In the genomic region with DNA sequence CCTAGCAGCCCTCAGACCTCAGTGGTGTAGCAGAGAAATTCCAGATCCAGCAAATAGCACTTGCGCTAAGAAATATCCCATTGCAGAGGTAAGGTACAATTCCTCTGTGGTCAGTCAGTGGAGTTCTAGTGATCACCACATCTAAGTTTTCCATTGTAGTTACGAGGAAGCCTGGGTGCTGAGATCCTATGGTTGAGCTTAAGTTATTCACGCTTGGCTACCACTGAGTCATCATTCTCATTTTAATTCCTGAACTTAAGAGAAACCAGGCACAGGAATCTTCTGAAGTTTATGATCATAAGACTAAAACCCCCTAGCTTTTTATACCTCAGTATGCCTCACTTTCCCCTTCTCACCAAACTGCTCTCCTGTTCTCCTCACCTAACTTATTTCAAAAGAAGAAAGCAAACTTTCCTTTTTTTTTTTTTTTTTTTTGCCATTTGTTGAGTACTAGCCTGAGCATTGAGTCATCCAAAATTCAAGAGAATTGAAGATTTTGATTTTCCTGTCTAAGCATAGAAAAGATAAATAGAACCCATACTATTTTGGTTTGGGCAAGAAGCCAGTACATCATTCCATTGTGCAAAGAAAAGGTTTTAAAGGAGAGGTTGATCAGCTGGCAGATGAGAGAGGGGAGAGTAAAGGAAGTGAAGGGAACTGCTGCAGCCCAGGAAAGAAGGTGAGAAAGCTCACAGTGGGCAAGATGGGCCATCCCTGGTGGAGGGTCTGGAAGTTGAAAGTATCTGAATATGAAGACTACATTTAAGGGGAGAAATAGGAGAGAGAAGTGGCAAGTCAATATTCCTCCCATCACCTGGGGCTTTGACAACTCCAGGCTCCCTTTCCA, we compare ENCODE assay signal across 16 cellular contexts. TPM values are rescaled to one million over a fixed set of nuclear protein-coding genes. Genes with fewer than 3 reads are reported as not detected.
DNase-seq lines count a peak whose midpoint lies in the region; ATAC-seq and TF ChIP-seq lines count a peak whose summit lies in the region.
"Had no signal": no experiment of that assay in that cellular context is flagged by ENCODE, and none has a peak within 500 bp of the region (broad histone marks: within the 10 kb centered on the region; RNA-seq: fewer than 3 reads in every experiment).

No MANE protein-coding gene starts in this region.

- H3K27ac ChIP-seq in HEK293 (ENCODE audit: extremely low read depth, low read depth, low read length) (no peak overlapping the region), foreskin keratinocyte (no peak overlapping the region), tibial nerve (no peak overlapping the region)
- H3K27ac ChIP-seq: sigmoid colon had no signal

- H3K4me3 ChIP-seq in HEK293 (ENCODE audit: low read depth, low read length) (no peak overlapping the region), tibial nerve (no peak overlapping the region)
- H3K4me3 ChIP-seq: sigmoid colon had no signal

- H3K27me3 ChIP-seq in foreskin keratinocyte (no peaks in the 10 kb centered on the region), tibial nerve (no peaks in the 10 kb centered on the region)
- H3K27me3 ChIP-seq: sigmoid colon had no signal

- DNase-seq in A172 (ENCODE audit: low spot score) (peak; percentile 35), foreskin keratinocyte (peak; percentile 54 to 76), tibial nerve (ENCODE audit: low spot score in 2 of 2) (no peak), hypothalamus (lab: John Stamatoyannopoulos, UW) (no peak), DMS 273 treated with DMSO at 0.1 percent for 48 hours (lab: John Stamatoyannopoulos, UW) (no peak), GF-D8 (lab: John Stamatoyannopoulos, UW) (no peak)
- DNase-seq in activated T-helper 2 cell treated with anti-CD3 and anti-CD28 coated beads, Interferon-gamma antibody, Interleukin-2, Interleukin-4, amounts not matched to agents 10 μg/mL and 5 μg/mL and 100 μg/mL, durations not matched to agents 14 hours and 24 hours and 36 hours (ENCODE audit: low spot score) = no peak
- DNase-seq: activated CD4-positive, alpha-beta T cell treated with anti-CD3 and anti-CD28 coated beads for 48 hours; AML-193; cortex of kidney; hippocampal formation; NCI-H1092; NCI-H524 treated with DMSO at 0.1 percent for 48 hours; sigmoid colon; trophoblast cell had no signal

- CTCF ChIA-PET in HEK293 (lab: Yijun Ruan, JAX) = interaction anchor here (2.0 kb wide), 1 partner anchor 110 kb away, joined by 6 read pairs; no protein-coding TSS in a partner anchor

- H3K36me3 ChIP-seq in HEK293 (ENCODE audit: control insufficient read depth in 2 of 2, insufficient read depth in 1 of 2, low read length in 2 of 2) (peaks cover 0 to 28% of the 10 kb centered on the region in 2 experiments; a peak in 2 of 3 replicates), tibial nerve (peaks cover 0 to 16% (median 0%) of the 10 kb centered on the region in 3 donors)
- H3K36me3 ChIP-seq: sigmoid colon had no signal

- H3K27me3 Mint-ChIP-seq in activated T-helper 2 cell treated with anti-CD3 and anti-CD28 coated beads, Interferon-gamma antibody, Interleukin-2, Interleukin-4, amounts not matched to agents 10 μg/mL and 5 μg/mL and 100 μg/mL, durations not matched to agents 14 hours and 24 hours and 36 hours (ENCODE audit: low read depth) = no peaks in the 10 kb centered on the region

- H3K36me3 Mint-ChIP-seq in activated T-helper 2 cell treated with anti-CD3 and anti-CD28 coated beads, Interferon-gamma antibody, Interleukin-2, Interleukin-4, amounts not matched to agents 10 μg/mL and 5 μg/mL and 100 μg/mL, durations not matched to agents 14 hours and 24 hours and 36 hours (ENCODE audit: low read depth) = peaks cover 68% of the 10 kb centered on the region

- TF ChIP-seq EP300 in tibial nerve (IDR thresholded peaks at IDR 0.05) = no peak

- no peak for TF ChIP-seq POLR2A in tibial nerve (IDR thresholded peaks at IDR 0.05)

- POLR2A ChIA-PET in HEK293 (lab: Yijun Ruan, JAX) = no interaction called here

- no peak overlapping the region for H3K4me3 Mint-ChIP-seq in activated T-helper 2 cell treated with anti-CD3 and anti-CD28 coated beads, Interferon-gamma antibody, Interleukin-2, Interleukin-4, amounts not matched to agents 10 μg/mL and 5 μg/mL and 100 μg/mL, durations not matched to agents 14 hours and 24 hours and 36 hours (ENCODE audit: low read depth)

- peak overlapping the region; percentile 17 for H3K27ac Mint-ChIP-seq in activated T-helper 2 cell treated with anti-CD3 and anti-CD28 coated beads, Interferon-gamma antibody, Interleukin-2, Interleukin-4, amounts not matched to agents 10 μg/mL and 5 μg/mL and 100 μg/mL, durations not matched to agents 14 hours and 24 hours and 36 hours

- peaks cover 3% of the 10 kb centered on the region for H3K4me1 Mint-ChIP-seq in activated T-helper 2 cell treated with anti-CD3 and anti-CD28 coated beads, Interferon-gamma antibody, Interleukin-2, Interleukin-4, amounts not matched to agents 10 μg/mL and 5 μg/mL and 100 μg/mL, durations not matched to agents 14 hours and 24 hours and 36 hours (ENCODE audit: low read depth)

- peaks cover 6% of the 10 kb centered on the region for H3K9me3 Mint-ChIP-seq in activated T-helper 2 cell treated with anti-CD3 and anti-CD28 coated beads, Interferon-gamma antibody, Interleukin-2, Interleukin-4, amounts not matched to agents 10 μg/mL and 5 μg/mL and 100 μg/mL, durations not matched to agents 14 hours and 24 hours and 36 hours

- H3K4me1 ChIP-seq in HEK293 (ENCODE audit: control insufficient read depth, insufficient read depth, low read length) (peaks cover 12% of the 10 kb centered on the region), foreskin keratinocyte (peaks cover 13% of the 10 kb centered on the region), tibial nerve (no peaks in the 10 kb centered on the region)
- H3K4me1 ChIP-seq: sigmoid colon had no signal

- ATAC-seq in foreskin keratinocyte = peak; percentile 73

- TF ChIP-seq CTCF in HEK293 (tag by site-specific recombination; IDR thresholded peaks at IDR 0.05) (no peak), foreskin keratinocyte (conservative IDR thresholded peaks at IDR 0.05) (no peak), tibial nerve (IDR thresholded peaks at IDR 0.05) (no peak)

- intact Hi-C loops in activated T-helper 2 cell treated with anti-CD3 and anti-CD28 coated beads, Interferon-gamma antibody, Interleukin-2, Interleukin-4, amounts not matched to agents 10 μg/mL and 5 μg/mL and 100 μg/mL, durations not matched to agents 14 hours and 24 hours and 36 hours (cut with micrococcal nuclease) = no loop called here

- 90 to 92% methylated on average over 3 of the region's 3 CpGs for WGBS in tibial nerve, 2 donors

- H3K9me3 ChIP-seq in HEK293 (ENCODE audit: control insufficient read depth, insufficient read depth, low read depth, low read length) (no peaks in the 10 kb centered on the region), tibial nerve (no peaks in the 10 kb centered on the region)
- H3K9me3 ChIP-seq: sigmoid colon had no signal

TF ChIP-seq in HEK293, 187 proteins besides CTCF, POLR2A, EP300 and RAD21 (continues in another document):
- TF ChIP-seq ZNF19 (tag by site-specific recombination; IDR thresholded peaks at IDR 0.05; ENCODE audit: low read depth) = no peak
- TF ChIP-seq ZNF354C (tag by site-specific recombination; IDR thresholded peaks at IDR 0.05; ENCODE audit: borderline replicate concordance, low read depth) = no peak
- TF ChIP-seq PRDM1 (tag by site-specific recombination; IDR thresholded peaks at IDR 0.05) = peak; percentile 71
- TF ChIP-seq ZNF366 (tag by site-specific recombination; conservative IDR thresholded peaks at IDR 0.05) = 0 out of 2 replicates have a peak, but pooled peaks have one; percentile 14
- TF ChIP-seq, protein P1, sequence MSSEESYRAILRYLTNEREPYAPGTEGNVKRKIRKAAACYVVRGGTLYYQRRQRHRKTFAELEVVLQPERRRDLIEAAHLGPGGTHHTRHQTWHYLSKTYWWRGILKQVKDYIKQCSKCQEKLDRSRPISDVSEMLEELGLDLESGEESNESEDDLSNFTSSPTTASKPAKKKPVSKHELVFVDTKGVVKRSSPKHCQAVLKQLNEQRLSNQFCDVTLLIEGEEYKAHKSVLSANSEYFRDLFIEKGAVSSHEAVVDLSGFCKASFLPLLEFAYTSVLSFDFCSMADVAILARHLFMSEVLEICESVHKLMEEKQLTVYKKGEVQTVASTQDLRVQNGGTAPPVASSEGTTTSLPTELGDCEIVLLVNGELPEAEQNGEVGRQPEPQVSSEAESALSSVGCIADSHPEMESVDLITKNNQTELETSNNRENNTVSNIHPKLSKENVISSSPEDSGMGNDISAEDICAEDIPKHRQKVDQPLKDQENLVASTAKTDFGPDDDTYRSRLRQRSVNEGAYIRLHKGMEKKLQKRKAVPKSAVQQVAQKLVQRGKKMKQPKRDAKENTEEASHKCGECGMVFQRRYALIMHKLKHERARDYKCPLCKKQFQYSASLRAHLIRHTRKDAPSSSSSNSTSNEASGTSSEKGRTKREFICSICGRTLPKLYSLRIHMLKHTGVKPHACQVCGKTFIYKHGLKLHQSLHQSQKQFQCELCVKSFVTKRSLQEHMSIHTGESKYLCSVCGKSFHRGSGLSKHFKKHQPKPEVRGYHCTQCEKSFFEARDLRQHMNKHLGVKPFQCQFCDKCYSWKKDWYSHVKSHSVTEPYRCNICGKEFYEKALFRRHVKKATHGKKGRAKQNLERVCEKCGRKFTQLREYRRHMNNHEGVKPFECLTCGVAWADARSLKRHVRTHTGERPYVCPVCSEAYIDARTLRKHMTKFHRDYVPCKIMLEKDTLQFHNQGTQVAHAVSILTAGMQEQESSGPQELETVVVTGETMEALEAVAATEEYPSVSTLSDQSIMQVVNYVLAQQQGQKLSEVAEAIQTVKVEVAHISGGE (tag by site-specific recombination; conservative IDR thresholded peaks at IDR 0.05; ENCODE audit: low read depth) = no peak
- no peak for TF ChIP-seq ZNF274 (IDR thresholded peaks at IDR 0.05; ENCODE audit: low read length)
- TF ChIP-seq ZNF274 (tag by site-specific recombination; IDR thresholded peaks at IDR 0.05; ENCODE audit: borderline replicate concordance) = no peak
- no peak for TF ChIP-seq GFI1B (tag by site-specific recombination; IDR thresholded peaks at IDR 0.05)
- TF ChIP-seq ZNF140 (tag by site-specific recombination; IDR thresholded peaks at IDR 0.05) = no peak

RNA-seq across cellular contexts. Expression of a gene that starts 39.9 kb away (rescaled TPM):
- 269 and 369 TPM in 2 replicates for total RNA-seq in A172 (2014; rRNA removed; shearing (Covaris generic))
- total RNA-seq in activated T-helper 2 cell treated with anti-CD3 and anti-CD28 coated beads, Interferon-gamma antibody, Interleukin-2, Interleukin-4, amounts not matched to agents 10 μg/mL and 5 μg/mL and 100 μg/mL, durations not matched to agents 14 hours and 24 hours and 36 hours = 484 and 491 TPM in 2 replicates
- total RNA-seq in foreskin keratinocyte (278 and 366 TPM in 2 replicates), tibial nerve (100 to 1,000 TPM; 173 to 241 (median 223) TPM)
- 212 and 259 TPM in 2 replicates for polyA plus RNA-seq in foreskin keratinocyte

Comparison
In these comparisons a context has a peak if more than half of its experiments do, and no peak if none do; other contexts are left out.
1. DNase-seq: peak in A172 (single experiment) and foreskin keratinocyte (2 of 2); none in activated T-helper 2 cell treated with anti-CD3 and anti-CD28 coated beads, Interferon-gamma antibody, Interleukin-2, Interleukin-4, amounts not matched to agents 10 μg/mL and 5 μg/mL and 100 μg/mL, durations not matched to agents 14 hours and 24 hours and 36 hours (single experiment), tibial nerve (0 of 2), hypothalamus (0 of 51), DMS 273 treated with DMSO at 0.1 percent for 48 hours (single experiment) and GF-D8 (single experiment).